ENCODE assay signal across 8 cellular contexts in genomic region chr18:51361130-51361860, GRCh38.
DNase-seq lines count a peak whose midpoint lies in the region; FAIRE-seq and TF ChIP-seq lines count a peak whose summit lies in the region.

No MANE protein-coding gene starts in this region.

- H3K27me3 ChIP-seq in breast epithelium: no peaks in the 10 kb centered on the region
- H3K27me3 ChIP-seq in skeletal muscle tissue (ENCODE audit: control insufficient read depth in 3 of 3, insufficient read depth in 3 of 3, low read length in 3 of 3): no peaks in the 10 kb centered on the region
- no peaks in the 10 kb centered on the region for H3K27me3 ChIP-seq in osteoblast (ENCODE audit: insufficient read depth, low read length)

- intact Hi-C loops in MCF 10A (cut with micrococcal nuclease) (no loop called here), breast epithelium (cut with DNase I; ENCODE audit: low total_unique reads) (no loop called here)

- POLR2A ChIA-PET in MCF 10A (lab: Yijun Ruan, JAX): no interaction called here

- TF ChIP-seq CTCF in MCF 10A (IDR thresholded peaks at IDR 0.05; ENCODE audit: unreplicated experiment) (no peak), breast epithelium (IDR thresholded peaks at IDR 0.05) (no peak), cardiac fibroblast (IDR thresholded peaks at IDR 0.05; ENCODE audit: low read depth, low read length) (no peak), osteoblast (IDR thresholded peaks at IDR 0.05; ENCODE audit: extremely low read depth, low read depth, low read length) (no peak)

- H3K9me3 Mint-ChIP-seq in MCF 10A (ENCODE audit: unreplicated experiment): no peaks in the 10 kb centered on the region

- H3K4me2 ChIP-seq in osteoblast (ENCODE audit: insufficient read depth, low read length): no peak overlapping the region

- FAIRE-seq in H54 (lab: Jason Lieb, UNC): no peak

- peaks cover 7% of the 10 kb centered on the region for H3K4me1 Mint-ChIP-seq in MCF 10A (ENCODE audit: insufficient read depth, unreplicated experiment)

- H2AFZ ChIP-seq in osteoblast (ENCODE audit: low read length): no peak overlapping the region

- H3K36me3 ChIP-seq in breast epithelium (no peaks in the 10 kb centered on the region), skeletal muscle tissue (ENCODE audit: control insufficient read depth in 3 of 3, insufficient read depth in 3 of 3, low read length in 3 of 3) (no peaks in the 10 kb centered on the region), osteoblast (ENCODE audit: insufficient read depth, low read length) (no peaks in the 10 kb centered on the region)

- CTCF ChIA-PET in MCF 10A (lab: Yijun Ruan, JAX): no interaction called here

- no peaks in the 10 kb centered on the region for H3K36me3 Mint-ChIP-seq in MCF 10A (ENCODE audit: insufficient read depth, unreplicated experiment)

- peak; percentile 23 for DNase-seq in MCF 10A (ENCODE audit: unreplicated experiment)
- DNase-seq in breast epithelium (ENCODE audit: low spot score in 2 of 2): no peak
- DNase-seq in HT-29 (ENCODE audit: low spot score): peak; percentile 44
- peak; percentile 43 to 73 for DNase-seq in cardiac fibroblast (ENCODE audit: low read depth in 2 of 2)
- no peak for DNase-seq in H54 (ENCODE audit: insufficient read length, low spot score)
- DNase-seq in mucosa of gallbladder (ENCODE audit: low spot score): no peak
- DNase-seq in osteoblast (ENCODE audit: insufficient read length, low spot score, missing footprints): no peak

- TF ChIP-seq POLR2A in breast epithelium (IDR thresholded peaks at IDR 0.05): no peak
- TF ChIP-seq POLR2A in H54 (IDR thresholded peaks at IDR 0.05; ENCODE audit: low read depth, low read length): no peak

- no peaks in the 10 kb centered on the region for H4K20me1 ChIP-seq in osteoblast (ENCODE audit: insufficient read depth, low read length)

- no TSS peak for BruUV-seq in MCF 10A (replicated peaks; lab: Mats Ljungman, UMichigan)

- H3K27ac ChIP-seq in breast epithelium (no peak overlapping the region), skeletal muscle tissue (ENCODE audit: low read depth, low read length) (peak overlapping the region; percentile 70), osteoblast (ENCODE audit: low read depth, low read length) (no peak overlapping the region)

- H3K4me3 Mint-ChIP-seq in MCF 10A (ENCODE audit: unreplicated experiment): no peak overlapping the region

- peak overlapping the region in 1 of 3 donors; percentile 24 for H3K9ac ChIP-seq in skeletal muscle tissue (ENCODE audit: low read depth in 1 of 3, low read length in 3 of 3)

- H3K27me3 Mint-ChIP-seq in MCF 10A (ENCODE audit: insufficient read depth, unreplicated experiment): no peaks in the 10 kb centered on the region

- H3K4me1 ChIP-seq in breast epithelium (no peaks in the 10 kb centered on the region), skeletal muscle tissue (ENCODE audit: control insufficient read depth in 3 of 3, insufficient read depth in 3 of 3, low read length in 3 of 3) (peaks cover 5 to 10% (median 8%) of the 10 kb centered on the region in 3 donors), osteoblast (ENCODE audit: insufficient read depth, low read length) (no peaks in the 10 kb centered on the region)

- H3K4me3 ChIP-seq in breast epithelium (no peak overlapping the region), cardiac fibroblast (replicated peaks in 1 of 2; ENCODE audit: low read depth in 2 of 2, low read length in 2 of 2) (no peak overlapping the region), skeletal muscle tissue (ENCODE audit: low read length in 3 of 3) (no peak overlapping the region), osteoblast (ENCODE audit: insufficient read depth, low read length) (no peak overlapping the region)

- H3K79me2 ChIP-seq in osteoblast (ENCODE audit: insufficient read depth, low read length): no peaks in the 10 kb centered on the region

- no peaks in the 10 kb centered on the region for H3K9me3 ChIP-seq in breast epithelium
- H3K9me3 ChIP-seq in skeletal muscle tissue (ENCODE audit: control insufficient read depth in 3 of 3, low read length in 3 of 3): no peaks in the 10 kb centered on the region
- no peaks in the 10 kb centered on the region for H3K9me3 ChIP-seq in osteoblast (ENCODE audit: low read depth, low read length)

- no peak overlapping the region for H3K27ac Mint-ChIP-seq in MCF 10A (ENCODE audit: low read depth, unreplicated experiment)

Comparison
In these comparisons a context has a peak if more than half of its experiments do, and no peak if none do; other contexts are left out.
1. DNase-seq: peak in MCF 10A (single experiment), HT-29 (single experiment) and cardiac fibroblast (2 of 2); none in breast epithelium (0 of 2), H54 (single experiment), mucosa of gallbladder (single experiment) and osteoblast (single experiment).